Comparison of ENCODE assay signal across 1 cellular context in the genomic region with DNA sequence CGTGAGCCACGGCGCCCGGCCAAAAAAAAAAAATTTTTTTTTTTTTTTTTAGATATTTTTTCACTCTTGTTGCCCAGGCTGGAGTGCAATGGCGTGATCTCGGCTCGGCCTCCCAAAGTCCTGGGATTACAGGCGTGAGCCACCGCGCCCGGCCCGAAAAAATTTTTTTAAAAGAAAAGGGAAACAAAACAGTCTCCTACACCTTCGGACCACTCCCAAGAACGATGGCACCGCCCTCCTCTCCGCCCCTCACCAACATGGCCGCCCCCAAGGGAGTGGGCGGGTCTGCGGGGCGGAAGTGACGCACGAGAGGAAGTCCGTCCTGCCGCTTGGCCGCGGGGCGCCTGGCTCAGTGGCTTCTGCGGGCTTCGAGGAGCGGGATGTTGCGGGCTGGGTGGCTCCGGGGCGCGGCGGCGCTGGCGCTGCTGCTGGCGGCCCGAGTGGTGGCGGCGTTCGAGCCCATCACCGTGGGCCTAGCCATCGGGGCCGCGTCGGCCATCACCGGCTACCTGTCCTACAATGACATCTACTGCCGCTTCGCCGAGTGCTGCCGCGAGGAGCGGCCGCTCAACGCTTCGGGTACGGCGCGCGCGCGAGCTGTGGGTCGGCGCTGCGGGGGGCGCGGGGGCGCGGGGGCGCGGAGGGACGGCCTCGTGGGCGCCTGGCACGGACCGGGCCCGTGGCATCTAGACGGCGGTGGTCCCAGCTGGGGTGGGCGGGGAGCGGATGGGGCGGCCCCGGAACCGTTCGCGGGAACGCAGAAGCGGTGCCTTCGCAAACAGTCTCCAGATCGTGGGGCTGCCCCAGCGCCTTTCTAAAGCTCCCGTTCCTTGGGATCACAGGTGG.
TF ChIP-seq lines count a peak whose summit lies in the region.

A gene with protein sequence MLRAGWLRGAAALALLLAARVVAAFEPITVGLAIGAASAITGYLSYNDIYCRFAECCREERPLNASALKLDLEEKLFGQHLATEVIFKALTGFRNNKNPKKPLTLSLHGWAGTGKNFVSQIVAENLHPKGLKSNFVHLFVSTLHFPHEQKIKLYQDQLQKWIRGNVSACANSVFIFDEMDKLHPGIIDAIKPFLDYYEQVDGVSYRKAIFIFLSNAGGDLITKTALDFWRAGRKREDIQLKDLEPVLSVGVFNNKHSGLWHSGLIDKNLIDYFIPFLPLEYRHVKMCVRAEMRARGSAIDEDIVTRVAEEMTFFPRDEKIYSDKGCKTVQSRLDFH (plus strand): TSS at position 352 of the 846 bp plus-strand sequence. CDS start 29 bp downstream, at position 381.

TF ChIP-seq in HepG2, 621 proteins besides CTCF, POLR2A, EP300 and RAD21 (continued from another document and continues in another):
- TF ChIP-seq, protein P1, sequence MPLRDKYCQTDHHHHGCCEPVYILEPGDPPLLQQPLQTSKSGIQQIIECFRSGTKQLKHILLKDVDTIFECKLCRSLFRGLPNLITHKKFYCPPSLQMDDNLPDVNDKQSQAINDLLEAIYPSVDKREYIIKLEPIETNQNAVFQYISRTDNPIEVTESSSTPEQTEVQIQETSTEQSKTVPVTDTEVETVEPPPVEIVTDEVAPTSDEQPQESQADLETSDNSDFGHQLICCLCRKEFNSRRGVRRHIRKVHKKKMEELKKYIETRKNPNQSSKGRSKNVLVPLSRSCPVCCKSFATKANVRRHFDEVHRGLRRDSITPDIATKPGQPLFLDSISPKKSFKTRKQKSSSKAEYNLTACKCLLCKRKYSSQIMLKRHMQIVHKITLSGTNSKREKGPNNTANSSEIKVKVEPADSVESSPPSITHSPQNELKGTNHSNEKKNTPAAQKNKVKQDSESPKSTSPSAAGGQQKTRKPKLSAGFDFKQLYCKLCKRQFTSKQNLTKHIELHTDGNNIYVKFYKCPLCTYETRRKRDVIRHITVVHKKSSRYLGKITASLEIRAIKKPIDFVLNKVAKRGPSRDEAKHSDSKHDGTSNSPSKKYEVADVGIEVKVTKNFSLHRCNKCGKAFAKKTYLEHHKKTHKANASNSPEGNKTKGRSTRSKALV (CRISPR knock-in tag; IDR thresholded peaks at IDR 0.05), result peak; percentile 64; the same call in 1 of the 2 replicates
- TF ChIP-seq BRD4 (CRISPR knock-in tag; IDR thresholded peaks at IDR 0.05) (no peak), MAFG (CRISPR knock-in tag; IDR thresholded peaks at IDR 0.05) (no peak), ZFP41 (CRISPR knock-in tag; IDR thresholded peaks at IDR 0.05; ENCODE audit: borderline replicate concordance) (no peak), ETV5 (CRISPR knock-in tag; IDR thresholded peaks at IDR 0.05; ENCODE audit: borderline replicate concordance) (peak; percentile 75; the same call in 1 of the 2 replicates), SMAD1 (CRISPR knock-in tag; IDR thresholded peaks at IDR 0.05; ENCODE audit: borderline replicate concordance, low read depth) (0 out of 2 replicates have a peak, but pooled peaks have one; percentile 31), FLYWCH1 (CRISPR knock-in tag; IDR thresholded peaks at IDR 0.05) (no peak), KLF6 (CRISPR knock-in tag; IDR thresholded peaks at IDR 0.05) (0 out of 2 replicates have a peak, but pooled peaks have one; percentile 48), SUZ12 (IDR thresholded peaks at IDR 0.05; ENCODE audit: low read depth, low read length) (no peak), SMAD3 (CRISPR knock-in tag; IDR thresholded peaks at IDR 0.05) (peak; percentile 48; the same call in 1 of the 2 replicates), ZNF839 (CRISPR knock-in tag; IDR thresholded peaks at IDR 0.05; ENCODE audit: borderline replicate concordance) (no peak), ZNF232 (CRISPR knock-in tag; IDR thresholded peaks at IDR 0.05; ENCODE audit: borderline replicate concordance) (peak; percentile 57; the same call in 1 of the 2 replicates), RELA (CRISPR knock-in tag; IDR thresholded peaks at IDR 0.05) (no peak), POLR2AphosphoS5 (IDR thresholded peaks at IDR 0.05; ENCODE audit: low read depth, low read length) (peak; percentile 84), ZNF282 (IDR thresholded peaks at IDR 0.05; ENCODE audit: partially characterized antibody) (no peak), DR1 (CRISPR knock-in tag; IDR thresholded peaks at IDR 0.05) (peak; percentile 40; the same call in 1 of the 2 replicates), ZNF543 (CRISPR knock-in tag; IDR thresholded peaks at IDR 0.05) (peak; percentile 70; the same call in 1 of the 2 replicates), FOXM1 (CRISPR knock-in tag; IDR thresholded peaks at IDR 0.05) (no peak), ZNF350 (CRISPR knock-in tag; IDR thresholded peaks at IDR 0.05; ENCODE audit: borderline replicate concordance, low read depth) (no peak), ISL2 (CRISPR knock-in tag; IDR thresholded peaks at IDR 0.05) (peak; percentile 50; the same call in 1 of the 2 replicates), ZSCAN12 (CRISPR knock-in tag; IDR thresholded peaks at IDR 0.05) (no peak), ZNF747 (CRISPR knock-in tag; IDR thresholded peaks at IDR 0.05; ENCODE audit: borderline replicate concordance) (peak; percentile 34; the same call in 1 of the 2 replicates), SNRNP70 (IDR thresholded peaks at IDR 0.05; ENCODE audit: low read depth, low read length) (no peak), LCORL (IDR thresholded peaks at IDR 0.05) (no peak), LCORL (CRISPR knock-in tag; IDR thresholded peaks at IDR 0.05) (0 out of 2 replicates have a peak, but pooled peaks have one; percentile 39), POLR2G (IDR thresholded peaks at IDR 0.05; ENCODE audit: low read depth, low read length) (peak; percentile 90), NFATC3 (CRISPR knock-in tag; IDR thresholded peaks at IDR 0.05) (no peak), ZNF558 (CRISPR knock-in tag; IDR thresholded peaks at IDR 0.05; ENCODE audit: borderline replicate concordance) (peak; percentile 63; the same call in 1 of the 2 replicates)
- TF ChIP-seq, protein P2, sequence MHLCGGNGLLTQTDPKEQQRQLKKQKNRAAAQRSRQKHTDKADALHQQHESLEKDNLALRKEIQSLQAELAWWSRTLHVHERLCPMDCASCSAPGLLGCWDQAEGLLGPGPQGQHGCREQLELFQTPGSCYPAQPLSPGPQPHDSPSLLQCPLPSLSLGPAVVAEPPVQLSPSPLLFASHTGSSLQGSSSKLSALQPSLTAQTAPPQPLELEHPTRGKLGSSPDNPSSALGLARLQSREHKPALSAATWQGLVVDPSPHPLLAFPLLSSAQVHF (CRISPR knock-in tag; IDR thresholded peaks at IDR 0.05), result no peak
- TF ChIP-seq, protein P3, sequence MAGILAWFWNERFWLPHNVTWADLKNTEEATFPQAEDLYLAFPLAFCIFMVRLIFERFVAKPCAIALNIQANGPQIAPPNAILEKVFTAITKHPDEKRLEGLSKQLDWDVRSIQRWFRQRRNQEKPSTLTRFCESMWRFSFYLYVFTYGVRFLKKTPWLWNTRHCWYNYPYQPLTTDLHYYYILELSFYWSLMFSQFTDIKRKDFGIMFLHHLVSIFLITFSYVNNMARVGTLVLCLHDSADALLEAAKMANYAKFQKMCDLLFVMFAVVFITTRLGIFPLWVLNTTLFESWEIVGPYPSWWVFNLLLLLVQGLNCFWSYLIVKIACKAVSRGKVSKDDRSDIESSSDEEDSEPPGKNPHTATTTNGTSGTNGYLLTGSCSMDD (CRISPR knock-in tag; IDR thresholded peaks at IDR 0.05), result no peak
- TF ChIP-seq, protein P4, sequence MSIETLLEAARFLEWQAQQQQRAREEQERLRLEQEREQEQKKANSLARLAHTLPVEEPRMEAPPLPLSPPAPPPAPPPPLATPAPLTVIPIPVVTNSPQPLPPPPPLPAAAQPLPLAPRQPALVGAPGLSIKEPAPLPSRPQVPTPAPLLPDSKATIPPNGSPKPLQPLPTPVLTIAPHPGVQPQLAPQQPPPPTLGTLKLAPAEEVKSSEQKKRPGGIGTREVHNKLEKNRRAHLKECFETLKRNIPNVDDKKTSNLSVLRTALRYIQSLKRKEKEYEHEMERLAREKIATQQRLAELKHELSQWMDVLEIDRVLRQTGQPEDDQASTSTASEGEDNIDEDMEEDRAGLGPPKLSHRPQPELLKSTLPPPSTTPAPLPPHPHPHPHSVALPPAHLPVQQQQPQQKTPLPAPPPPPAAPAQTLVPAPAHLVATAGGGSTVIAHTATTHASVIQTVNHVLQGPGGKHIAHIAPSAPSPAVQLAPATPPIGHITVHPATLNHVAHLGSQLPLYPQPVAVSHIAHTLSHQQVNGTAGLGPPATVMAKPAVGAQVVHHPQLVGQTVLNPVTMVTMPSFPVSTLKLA (IDR thresholded peaks at IDR 0.05), result no peak
- TF ChIP-seq, protein P5, sequence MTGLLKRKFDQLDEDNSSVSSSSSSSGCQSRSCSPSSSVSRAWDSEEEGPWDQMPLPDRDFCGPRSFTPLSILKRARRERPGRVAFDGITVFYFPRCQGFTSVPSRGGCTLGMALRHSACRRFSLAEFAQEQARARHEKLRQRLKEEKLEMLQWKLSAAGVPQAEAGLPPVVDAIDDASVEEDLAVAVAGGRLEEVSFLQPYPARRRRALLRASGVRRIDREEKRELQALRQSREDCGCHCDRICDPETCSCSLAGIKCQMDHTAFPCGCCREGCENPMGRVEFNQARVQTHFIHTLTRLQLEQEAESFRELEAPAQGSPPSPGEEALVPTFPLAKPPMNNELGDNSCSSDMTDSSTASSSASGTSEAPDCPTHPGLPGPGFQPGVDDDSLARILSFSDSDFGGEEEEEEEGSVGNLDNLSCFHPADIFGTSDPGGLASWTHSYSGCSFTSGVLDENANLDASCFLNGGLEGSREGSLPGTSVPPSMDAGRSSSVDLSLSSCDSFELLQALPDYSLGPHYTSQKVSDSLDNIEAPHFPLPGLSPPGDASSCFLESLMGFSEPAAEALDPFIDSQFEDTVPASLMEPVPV (CRISPR knock-in tag; IDR thresholded peaks at IDR 0.05), result no peak
- TF ChIP-seq, protein P6, sequence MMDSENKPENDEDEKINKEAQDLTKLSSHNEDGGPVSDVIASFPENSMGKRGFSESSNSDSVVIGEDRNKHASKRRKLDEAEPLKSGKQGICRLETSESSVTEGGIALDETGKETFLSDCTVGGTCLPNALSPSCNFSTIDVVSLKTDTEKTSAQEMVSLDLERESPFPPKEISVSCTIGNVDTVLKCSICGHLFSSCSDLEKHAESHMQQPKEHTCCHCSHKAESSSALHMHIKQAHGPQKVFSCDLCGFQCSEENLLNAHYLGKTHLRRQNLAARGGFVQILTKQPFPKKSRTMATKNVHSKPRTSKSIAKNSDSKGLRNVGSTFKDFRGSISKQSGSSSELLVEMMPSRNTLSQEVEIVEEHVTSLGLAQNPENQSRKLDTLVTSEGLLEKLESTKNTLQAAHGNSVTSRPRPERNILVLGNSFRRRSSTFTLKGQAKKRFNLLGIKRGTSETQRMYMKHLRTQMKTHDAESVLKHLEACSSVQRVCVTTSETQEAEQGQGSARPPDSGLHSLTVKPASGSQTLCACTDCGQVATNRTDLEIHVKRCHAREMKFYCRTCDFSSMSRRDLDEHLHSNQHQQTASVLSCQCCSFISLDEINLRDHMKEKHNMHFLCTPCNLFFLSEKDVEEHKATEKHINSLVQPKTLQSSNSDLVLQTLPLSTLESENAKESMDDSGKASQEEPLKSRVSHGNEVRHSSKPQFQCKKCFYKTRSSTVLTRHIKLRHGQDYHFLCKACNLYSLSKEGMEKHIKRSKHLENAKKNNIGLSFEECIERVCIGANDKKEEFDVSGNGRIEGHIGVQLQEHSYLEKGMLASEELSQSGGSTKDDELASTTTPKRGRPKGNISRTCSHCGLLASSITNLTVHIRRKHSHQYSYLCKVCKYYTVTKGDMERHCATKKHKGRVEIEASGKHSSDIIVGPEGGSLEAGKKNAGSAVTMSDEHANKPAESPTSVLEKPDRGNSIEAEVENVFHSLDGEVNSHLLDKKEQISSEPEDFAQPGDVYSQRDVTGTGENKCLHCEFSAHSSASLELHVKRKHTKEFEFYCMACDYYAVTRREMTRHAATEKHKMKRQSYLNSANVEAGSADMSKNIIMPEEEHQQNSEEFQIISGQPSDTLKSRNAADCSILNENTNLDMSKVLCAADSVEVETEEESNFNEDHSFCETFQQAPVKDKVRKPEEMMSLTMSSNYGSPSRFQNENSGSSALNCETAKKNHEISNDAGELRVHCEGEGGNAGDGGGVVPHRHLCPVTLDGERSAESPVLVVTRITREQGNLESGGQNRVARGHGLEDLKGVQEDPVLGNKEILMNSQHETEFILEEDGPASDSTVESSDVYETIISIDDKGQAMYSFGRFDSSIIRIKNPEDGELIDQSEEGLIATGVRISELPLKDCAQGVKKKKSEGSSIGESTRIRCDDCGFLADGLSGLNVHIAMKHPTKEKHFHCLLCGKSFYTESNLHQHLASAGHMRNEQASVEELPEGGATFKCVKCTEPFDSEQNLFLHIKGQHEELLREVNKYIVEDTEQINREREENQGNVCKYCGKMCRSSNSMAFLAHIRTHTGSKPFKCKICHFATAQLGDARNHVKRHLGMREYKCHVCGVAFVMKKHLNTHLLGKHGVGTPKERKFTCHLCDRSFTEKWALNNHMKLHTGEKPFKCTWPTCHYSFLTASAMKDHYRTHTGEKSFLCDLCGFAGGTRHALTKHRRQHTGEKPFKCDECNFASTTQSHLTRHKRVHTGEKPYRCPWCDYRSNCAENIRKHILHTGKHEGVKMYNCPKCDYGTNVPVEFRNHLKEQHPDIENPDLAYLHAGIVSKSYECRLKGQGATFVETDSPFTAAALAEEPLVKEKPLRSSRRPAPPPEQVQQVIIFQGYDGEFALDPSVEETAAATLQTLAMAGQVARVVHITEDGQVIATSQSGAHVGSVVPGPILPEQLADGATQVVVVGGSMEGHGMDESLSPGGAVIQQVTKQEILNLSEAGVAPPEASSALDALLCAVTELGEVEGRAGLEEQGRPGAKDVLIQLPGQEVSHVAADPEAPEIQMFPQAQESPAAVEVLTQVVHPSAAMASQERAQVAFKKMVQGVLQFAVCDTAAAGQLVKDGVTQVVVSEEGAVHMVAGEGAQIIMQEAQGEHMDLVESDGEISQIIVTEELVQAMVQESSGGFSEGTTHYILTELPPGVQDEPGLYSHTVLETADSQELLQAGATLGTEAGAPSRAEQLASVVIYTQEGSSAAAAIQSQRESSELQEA (CRISPR knock-in tag; IDR thresholded peaks at IDR 0.05; ENCODE audit: not compliant biosample characterization), result peak; percentile 52
- TF ChIP-seq, protein P7, sequence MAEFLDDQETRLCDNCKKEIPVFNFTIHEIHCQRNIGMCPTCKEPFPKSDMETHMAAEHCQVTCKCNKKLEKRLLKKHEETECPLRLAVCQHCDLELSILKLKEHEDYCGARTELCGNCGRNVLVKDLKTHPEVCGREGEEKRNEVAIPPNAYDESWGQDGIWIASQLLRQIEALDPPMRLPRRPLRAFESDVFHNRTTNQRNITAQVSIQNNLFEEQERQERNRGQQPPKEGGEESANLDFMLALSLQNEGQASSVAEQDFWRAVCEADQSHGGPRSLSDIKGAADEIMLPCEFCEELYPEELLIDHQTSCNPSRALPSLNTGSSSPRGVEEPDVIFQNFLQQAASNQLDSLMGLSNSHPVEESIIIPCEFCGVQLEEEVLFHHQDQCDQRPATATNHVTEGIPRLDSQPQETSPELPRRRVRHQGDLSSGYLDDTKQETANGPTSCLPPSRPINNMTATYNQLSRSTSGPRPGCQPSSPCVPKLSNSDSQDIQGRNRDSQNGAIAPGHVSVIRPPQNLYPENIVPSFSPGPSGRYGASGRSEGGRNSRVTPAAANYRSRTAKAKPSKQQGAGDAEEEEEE (CRISPR knock-in tag; IDR thresholded peaks at IDR 0.05; ENCODE audit: borderline replicate concordance), result no peak
- TF ChIP-seq, protein P8, sequence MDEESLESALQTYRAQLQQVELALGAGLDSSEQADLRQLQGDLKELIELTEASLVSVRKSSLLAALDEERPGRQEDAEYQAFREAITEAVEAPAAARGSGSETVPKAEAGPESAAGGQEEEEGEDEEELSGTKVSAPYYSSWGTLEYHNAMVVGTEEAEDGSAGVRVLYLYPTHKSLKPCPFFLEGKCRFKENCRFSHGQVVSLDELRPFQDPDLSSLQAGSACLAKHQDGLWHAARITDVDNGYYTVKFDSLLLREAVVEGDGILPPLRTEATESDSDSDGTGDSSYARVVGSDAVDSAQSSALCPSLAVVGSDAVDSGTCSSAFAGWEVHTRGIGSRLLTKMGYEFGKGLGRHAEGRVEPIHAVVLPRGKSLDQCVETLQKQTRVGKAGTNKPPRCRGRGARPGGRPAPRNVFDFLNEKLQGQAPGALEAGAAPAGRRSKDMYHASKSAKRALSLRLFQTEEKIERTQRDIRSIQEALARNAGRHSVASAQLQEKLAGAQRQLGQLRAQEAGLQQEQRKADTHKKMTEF (CRISPR knock-in tag; IDR thresholded peaks at IDR 0.05), result peak; percentile 71
